8 cellular contexts compared by ENCODE assay signal in the genomic region with DNA sequence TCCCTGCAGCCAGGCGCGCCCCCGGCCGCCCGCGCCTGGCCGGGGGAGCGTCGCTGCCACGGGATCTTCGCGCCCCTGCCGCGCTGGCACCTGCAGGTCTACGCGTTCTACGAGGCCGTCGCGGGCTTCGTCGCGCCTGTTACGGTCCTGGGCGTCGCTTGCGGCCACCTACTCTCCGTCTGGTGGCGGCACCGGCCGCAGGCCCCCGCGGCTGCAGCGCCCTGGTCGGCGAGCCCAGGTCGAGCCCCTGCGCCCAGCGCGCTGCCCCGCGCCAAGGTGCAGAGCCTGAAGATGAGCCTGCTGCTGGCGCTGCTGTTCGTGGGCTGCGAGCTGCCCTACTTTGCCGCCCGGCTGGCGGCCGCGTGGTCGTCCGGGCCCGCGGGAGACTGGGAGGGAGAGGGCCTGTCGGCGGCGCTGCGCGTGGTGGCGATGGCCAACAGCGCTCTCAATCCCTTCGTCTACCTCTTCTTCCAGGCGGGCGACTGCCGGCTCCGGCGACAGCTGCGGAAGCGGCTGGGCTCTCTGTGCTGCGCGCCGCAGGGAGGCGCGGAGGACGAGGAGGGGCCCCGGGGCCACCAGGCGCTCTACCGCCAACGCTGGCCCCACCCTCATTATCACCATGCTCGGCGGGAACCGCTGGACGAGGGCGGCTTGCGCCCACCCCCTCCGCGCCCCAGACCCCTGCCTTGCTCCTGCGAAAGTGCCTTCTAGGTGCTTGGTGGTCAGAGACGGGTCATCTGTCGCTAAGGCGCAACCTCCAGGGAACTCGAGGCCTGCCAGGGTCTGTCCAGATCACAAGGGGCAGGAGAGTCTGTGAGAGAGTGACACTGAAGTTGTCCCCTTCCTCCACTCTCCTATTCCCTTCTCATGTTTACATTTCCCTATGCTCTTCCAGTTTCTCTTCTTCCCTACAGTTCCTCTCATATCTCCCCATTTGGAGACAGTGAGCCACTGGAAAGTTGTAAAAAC.
DNase-seq lines count a peak whose midpoint lies in the region; ATAC-seq and TF ChIP-seq lines count a peak whose summit lies in the region.

No MANE protein-coding gene starts in this region.

- peaks cover 3% of the 10 kb centered on the region for H3K36me3 Mint-ChIP-seq in effector memory CD8-positive, alpha-beta T cell (ENCODE audit: insufficient read depth)

- TF ChIP-seq CTCF in Loucy (conservative IDR thresholded peaks at IDR 0.05; ENCODE audit: low read length), result peak; percentile 24; the same call in 1 of the 2 replicates

- H3F3A ChIP-seq in Loucy (ENCODE audit: low read depth), result peaks cover 16% of the 10 kb centered on the region

- H3K4me3 ChIP-seq in Loucy (ENCODE audit: low read length, poor library complexity, severe bottlenecking) (peak overlapping the region; percentile 78), muscle layer of duodenum (ENCODE audit: low read depth in 1 of 2, low read length in 2 of 2) (peak overlapping the region; percentile 30 to 73)

- DNase-seq in GDM1 (lab: John Stamatoyannopoulos, UW) (peak; percentile 47), superior temporal gyrus (ENCODE audit: extremely low spot score) (peak; percentile 38), OCI-M2 (lab: John Stamatoyannopoulos, UW; ENCODE audit: unreplicated experiment) (no peak)
- peak; percentile 29 for DNase-seq in activated CD4-positive, alpha-beta T cell treated with anti-CD3 and anti-CD28 coated beads, Interleukin-2, amount 50 U/mL, for 1 hour
- peak; percentile 22 to 31 (median 27) for DNase-seq in effector memory CD8-positive, alpha-beta T cell

- no peaks in the 10 kb centered on the region for H3K9me3 Mint-ChIP-seq in effector memory CD8-positive, alpha-beta T cell

- H3K36me3 ChIP-seq in Loucy (ENCODE audit: insufficient read depth, low read length) (no peaks in the 10 kb centered on the region), muscle layer of duodenum (ENCODE audit: control insufficient read depth in 1 of 2, insufficient read depth in 2 of 2, low read length in 2 of 2) (no peaks in the 10 kb centered on the region)

- no peaks in the 10 kb centered on the region for H3K9me2 ChIP-seq in Loucy (replicated peaks; ENCODE audit: low read depth, low read length)

- H3K79me2 ChIP-seq in Loucy (ENCODE audit: insufficient read depth, low read length), result peaks cover 32% of the 10 kb centered on the region

- peaks cover 67% of the 10 kb centered on the region for H3K4me1 ChIP-seq in Loucy (ENCODE audit: insufficient read depth, low read length, poor library complexity, severe bottlenecking)
- H3K4me1 ChIP-seq in muscle layer of duodenum (ENCODE audit: control insufficient read depth in 1 of 2, insufficient read depth in 2 of 2, low read length in 2 of 2), result peaks cover 4 to 8% of the 10 kb centered on the region in 2 donors

- peak overlapping the region; percentile 86 for H3K9ac ChIP-seq in Loucy (ENCODE audit: low read depth, low read length, poor library complexity, severe bottlenecking)

- peaks cover 23 to 30% of the 10 kb centered on the region in 2 donors for H3K4me1 Mint-ChIP-seq in effector memory CD8-positive, alpha-beta T cell (ENCODE audit: low read depth in 2 of 2)

- peak overlapping the region; percentile 46 to 73 for H3K27ac Mint-ChIP-seq in effector memory CD8-positive, alpha-beta T cell

- H3K4me3 Mint-ChIP-seq in effector memory CD8-positive, alpha-beta T cell, result peak overlapping the region; percentile 82 to 86

- peak overlapping the region; percentile 44 for H2AFZ ChIP-seq in Loucy (ENCODE audit: low read length)

- ATAC-seq in GM21717 (IDR thresholded peaks at IDR 0.05; ENCODE audit: unreplicated experiment), result peak; percentile 46
- ATAC-seq in effector memory CD8-positive, alpha-beta T cell (replicated peaks), result peak; percentile 40

- H3K4me2 ChIP-seq in Loucy (ENCODE audit: low read depth, low read length, poor library complexity, severe bottlenecking), result peak overlapping the region; percentile 91

- no peaks in the 10 kb centered on the region for H3K9me3 ChIP-seq in Loucy (ENCODE audit: insufficient read depth, low read depth, low read length)
- H3K9me3 ChIP-seq in muscle layer of duodenum (ENCODE audit: control insufficient read depth in 1 of 2, low read length in 2 of 2), result no peaks in the 10 kb centered on the region

- H3K27me3 ChIP-seq in Loucy (ENCODE audit: insufficient read depth, low read length, poor library complexity, severe bottlenecking) (no peaks in the 10 kb centered on the region), muscle layer of duodenum (ENCODE audit: low read depth, low read length) (peaks cover 4% of the 10 kb centered on the region)

- no peaks in the 10 kb centered on the region for H4K20me1 ChIP-seq in Loucy (ENCODE audit: insufficient read depth, low read length, poor library complexity, severe bottlenecking)

- no peaks in the 10 kb centered on the region for H3K27me3 Mint-ChIP-seq in effector memory CD8-positive, alpha-beta T cell

- no peak overlapping the region for H3K27ac ChIP-seq in muscle layer of duodenum (ENCODE audit: low read length)
